Comparison of ENCODE assay signal across 1 cellular context in genomic region chr2:43196773-43197567, GRCh38.
TF ChIP-seq lines count a peak whose summit lies in the region.

No MANE protein-coding gene starts in this region.

TF ChIP-seq in HEK293T, 16 proteins besides CTCF, POLR2A, EP300 and RAD21 (continued from another document):
- TF ChIP-seq TARDBP (IDR thresholded peaks at IDR 0.05) = no peak
- TF ChIP-seq ZNF384 (IDR thresholded peaks at IDR 0.05) = no peak
- no peak for TF ChIP-seq ELF4 (IDR thresholded peaks at IDR 0.05)
- TF ChIP-seq FOXK2 (IDR thresholded peaks at IDR 0.05) = no peak
- TF ChIP-seq NFRKB (IDR thresholded peaks at IDR 0.05) = no peak
TF ChIP-seq in HEK293T: peak in this region for 0.
